ENCODE assay signal across 2 cellular contexts in genomic region chr3:50251220-50251619, GRCh38.
TF ChIP-seq lines count a peak whose summit lies in the region.

No MANE protein-coding gene starts in this region.

TF ChIP-seq in A549, 52 proteins besides CTCF, POLR2A, EP300 and RAD21:
- TF ChIP-seq FOSL2 (IDR thresholded peaks at IDR 0.05) (no peak), FOSL2 (CRISPR knock-in tag; IDR thresholded peaks at IDR 0.05) (peak; percentile 44; the same call in 1 of the 2 replicates), CHD2 (IDR thresholded peaks at IDR 0.05; ENCODE audit: low read length, partially characterized antibody) (no peak)

TF ChIP-seq in GM23338, 12 proteins besides CTCF, POLR2A, EP300 and RAD21:
- TF ChIP-seq POLR2AphosphoS5 (IDR thresholded peaks at IDR 0.05; ENCODE audit: low read depth) (no peak), JUNB (IDR thresholded peaks at IDR 0.05; ENCODE audit: unreplicated experiment) (no peak), STAT1 (IDR thresholded peaks at IDR 0.05; ENCODE audit: unreplicated experiment) (no peak), CREB1 (CRISPR knock-in tag; IDR thresholded peaks at IDR 0.05; ENCODE audit: low read depth) (no peak), ETS1 (IDR thresholded peaks at IDR 0.05) (no peak), EZH2phosphoT487 (IDR thresholded peaks at IDR 0.05; ENCODE audit: unreplicated experiment) (no peak), NANOG (IDR thresholded peaks at IDR 0.05; ENCODE audit: borderline replicate concordance) (no peak), EZH2 (IDR thresholded peaks at IDR 0.05; ENCODE audit: low read depth, unreplicated experiment) (no peak), ZNF114 (CRISPR knock-in tag; IDR thresholded peaks at IDR 0.05) (no peak), ZNF331 (CRISPR knock-in tag; IDR thresholded peaks at IDR 0.05; ENCODE audit: low read depth) (no peak), REST (IDR thresholded peaks at IDR 0.05; ENCODE audit: unreplicated experiment) (no peak)
- TF ChIP-seq, protein P1, sequence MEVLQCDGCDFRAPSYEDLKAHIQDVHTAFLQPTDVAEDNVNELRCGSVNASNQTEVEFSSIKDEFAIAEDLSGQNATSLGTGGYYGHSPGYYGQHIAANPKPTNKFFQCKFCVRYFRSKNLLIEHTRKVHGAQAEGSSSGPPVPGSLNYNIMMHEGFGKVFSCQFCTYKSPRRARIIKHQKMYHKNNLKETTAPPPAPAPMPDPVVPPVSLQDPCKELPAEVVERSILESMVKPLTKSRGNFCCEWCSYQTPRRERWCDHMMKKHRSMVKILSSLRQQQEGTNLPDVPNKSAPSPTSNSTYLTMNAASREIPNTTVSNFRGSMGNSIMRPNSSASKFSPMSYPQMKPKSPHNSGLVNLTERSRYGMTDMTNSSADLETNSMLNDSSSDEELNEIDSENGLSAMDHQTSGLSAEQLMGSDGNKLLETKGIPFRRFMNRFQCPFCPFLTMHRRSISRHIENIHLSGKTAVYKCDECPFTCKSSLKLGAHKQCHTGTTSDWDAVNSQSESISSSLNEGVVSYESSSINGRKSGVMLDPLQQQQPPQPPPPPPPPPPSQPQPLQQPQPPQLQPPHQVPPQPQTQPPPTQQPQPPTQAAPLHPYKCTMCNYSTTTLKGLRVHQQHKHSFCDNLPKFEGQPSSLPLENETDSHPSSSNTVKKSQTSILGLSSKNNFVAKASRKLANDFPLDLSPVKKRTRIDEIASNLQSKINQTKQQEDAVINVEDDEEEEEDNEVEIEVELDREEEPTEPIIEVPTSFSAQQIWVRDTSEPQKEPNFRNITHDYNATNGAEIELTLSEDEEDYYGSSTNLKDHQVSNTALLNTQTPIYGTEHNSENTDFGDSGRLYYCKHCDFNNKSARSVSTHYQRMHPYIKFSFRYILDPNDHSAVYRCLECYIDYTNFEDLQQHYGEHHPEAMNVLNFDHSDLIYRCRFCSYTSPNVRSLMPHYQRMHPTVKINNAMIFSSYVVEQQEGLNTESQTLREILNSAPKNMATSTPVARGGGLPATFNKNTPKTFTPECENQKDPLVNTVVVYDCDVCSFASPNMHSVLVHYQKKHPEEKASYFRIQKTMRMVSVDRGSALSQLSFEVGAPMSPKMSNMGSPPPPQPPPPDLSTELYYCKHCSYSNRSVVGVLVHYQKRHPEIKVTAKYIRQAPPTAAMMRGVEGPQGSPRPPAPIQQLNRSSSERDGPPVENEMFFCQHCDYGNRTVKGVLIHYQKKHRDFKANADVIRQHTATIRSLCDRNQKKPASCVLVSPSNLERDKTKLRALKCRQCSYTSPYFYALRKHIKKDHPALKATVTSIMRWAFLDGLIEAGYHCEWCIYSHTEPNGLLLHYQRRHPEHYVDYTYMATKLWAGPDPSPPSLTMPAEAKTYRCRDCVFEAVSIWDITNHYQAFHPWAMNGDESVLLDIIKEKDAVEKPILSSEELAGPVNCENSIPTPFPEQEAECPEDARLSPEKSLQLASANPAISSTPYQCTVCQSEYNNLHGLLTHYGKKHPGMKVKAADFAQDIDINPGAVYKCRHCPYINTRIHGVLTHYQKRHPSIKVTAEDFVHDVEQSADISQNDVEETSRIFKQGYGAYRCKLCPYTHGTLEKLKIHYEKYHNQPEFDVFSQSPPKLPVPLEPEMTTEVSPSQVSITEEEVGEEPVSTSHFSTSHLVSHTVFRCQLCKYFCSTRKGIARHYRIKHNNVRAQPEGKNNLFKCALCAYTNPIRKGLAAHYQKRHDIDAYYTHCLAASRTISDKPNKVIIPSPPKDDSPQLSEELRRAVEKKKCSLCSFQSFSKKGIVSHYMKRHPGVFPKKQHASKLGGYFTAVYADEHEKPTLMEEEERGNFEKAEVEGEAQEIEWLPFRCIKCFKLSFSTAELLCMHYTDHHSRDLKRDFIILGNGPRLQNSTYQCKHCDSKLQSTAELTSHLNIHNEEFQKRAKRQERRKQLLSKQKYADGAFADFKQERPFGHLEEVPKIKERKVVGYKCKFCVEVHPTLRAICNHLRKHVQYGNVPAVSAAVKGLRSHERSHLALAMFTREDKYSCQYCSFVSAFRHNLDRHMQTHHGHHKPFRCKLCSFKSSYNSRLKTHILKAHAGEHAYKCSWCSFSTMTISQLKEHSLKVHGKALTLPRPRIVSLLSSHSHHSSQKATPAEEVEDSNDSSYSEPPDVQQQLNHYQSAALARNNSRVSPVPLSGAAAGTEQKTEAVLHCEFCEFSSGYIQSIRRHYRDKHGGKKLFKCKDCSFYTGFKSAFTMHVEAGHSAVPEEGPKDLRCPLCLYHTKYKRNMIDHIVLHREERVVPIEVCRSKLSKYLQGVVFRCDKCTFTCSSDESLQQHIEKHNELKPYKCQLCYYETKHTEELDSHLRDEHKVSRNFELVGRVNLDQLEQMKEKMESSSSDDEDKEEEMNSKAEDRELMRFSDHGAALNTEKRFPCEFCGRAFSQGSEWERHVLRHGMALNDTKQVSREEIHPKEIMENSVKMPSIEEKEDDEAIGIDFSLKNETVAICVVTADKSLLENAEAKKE (CRISPR knock-in tag; IDR thresholded peaks at IDR 0.05) = no peak
